In genomic region chr19:46878613-46879375, GRCh38 we compare ENCODE assay signal across 11 cellular contexts. TPM values are rescaled to one million over a fixed set of nuclear protein-coding genes. Genes with fewer than 3 reads are reported as not detected.
DNase-seq lines count a peak whose midpoint lies in the region; ATAC-seq and TF ChIP-seq lines count a peak whose summit lies in the region.
"Had no signal": no experiment of that assay in that cellular context is flagged by ENCODE, and none has a peak within 500 bp of the region (broad histone marks: within the 10 kb centered on the region; RNA-seq: fewer than 3 reads in every experiment).

No MANE protein-coding gene starts in this region.

- H3K9me3 Mint-ChIP-seq in CD4-positive, alpha-beta T cell = no peaks in the 10 kb centered on the region

- H3K27ac ChIP-seq in brain microvascular endothelial cell (peak overlapping the region; percentile 78), mesodermal cell (ENCODE audit: low read depth, low read length, severe bottlenecking) (peak overlapping the region; percentile 66), testis (no peak overlapping the region)
- no peak overlapping the region for H3K27ac ChIP-seq in CD4-positive, alpha-beta T cell (ENCODE audit: low read depth, low read length)

- intact Hi-C loops in testis (cut with DNase I; ENCODE audit: low total_unique reads) = no loop called here
- intact Hi-C loops in CD4-positive, alpha-beta T cell (cut with DNase I, micrococcal nuclease) = no loop called here

- TF ChIP-seq CTCF in brain microvascular endothelial cell (IDR thresholded peaks at IDR 0.05; ENCODE audit: low read depth, low read length, missing control alignments) (no peak), testis (IDR thresholded peaks at IDR 0.05) (no peak)
- TF ChIP-seq CTCF in CD4-positive, alpha-beta T cell (IDR thresholded peaks at IDR 0.05) = no peak

- H3K9me3 ChIP-seq in mesodermal cell (ENCODE audit: control insufficient read depth, low read length) = no peaks in the 10 kb centered on the region
- no peaks in the 10 kb centered on the region for H3K9me3 ChIP-seq in testis
- H3K9me3 ChIP-seq in CD4-positive, alpha-beta T cell (ENCODE audit: control insufficient read depth, low read length) = no peaks in the 10 kb centered on the region

- no peaks in the 10 kb centered on the region for H3K36me3 Mint-ChIP-seq in CD4-positive, alpha-beta T cell (ENCODE audit: low read depth)

- no peak for TF ChIP-seq POLR2A in testis (IDR thresholded peaks at IDR 0.05)

- H3K36me3 ChIP-seq in brain microvascular endothelial cell (replicated peaks) (no peaks in the 10 kb centered on the region), mesodermal cell (ENCODE audit: control insufficient read depth, insufficient read depth, low read length) (peaks cover 18% of the 10 kb centered on the region), testis (ENCODE audit: low read depth, missing control alignments) (no peaks in the 10 kb centered on the region)

- no peaks in the 10 kb centered on the region for H3K27me3 Mint-ChIP-seq in CD4-positive, alpha-beta T cell

- WGBS in mesodermal cell (ENCODE audit: insufficient coverage in 2 of 2), 2 experiments = 93 to 98% methylated on average over 8 to 9 of the region's 9 CpGs
- WGBS in testis, 2 donors = 71 to 82% methylated on average over 9 of the region's 9 CpGs

- H3K27ac Mint-ChIP-seq in CD4-positive, alpha-beta T cell = no peak overlapping the region

- H3K4me3 Mint-ChIP-seq in CD4-positive, alpha-beta T cell = no peak overlapping the region

- CTCF ChIA-PET in CD4-positive, alpha-beta T cell (lab: Charles Lee) = no interaction called here

- no peak for ATAC-seq in GM19452 (IDR thresholded peaks at IDR 0.05; ENCODE audit: unreplicated experiment)
- ATAC-seq in HG02571 (IDR thresholded peaks at IDR 0.05; ENCODE audit: unreplicated experiment) = no peak
- no peak for ATAC-seq in CD4-positive, alpha-beta T cell (ENCODE audit: poor library complexity)

- DNase-seq in ELR (ENCODE audit: low read depth) = peak; percentile 95
- DNase-seq in LHCN-M2 (ENCODE audit: low read depth) = peak; percentile 92
- peak; percentile 91 for DNase-seq in brain microvascular endothelial cell
- DNase-seq in testis = no peak
- DNase-seq in CD4-positive, alpha-beta T cell = no peak
- DNase-seq: activated CD4-positive, alpha-beta T cell treated with anti-CD3 and anti-CD28 coated beads for 4 hours; caudate nucleus; NCI-H1930 had no signal

- peaks cover 7% of the 10 kb centered on the region for H3K4me1 Mint-ChIP-seq in CD4-positive, alpha-beta T cell (ENCODE audit: low read depth)

- H3K4me3 ChIP-seq in brain microvascular endothelial cell (ENCODE audit: low read depth, low read length) (no peak overlapping the region), mesodermal cell (ENCODE audit: extremely low read depth, insufficient read depth, low read length, poor library complexity, severe bottlenecking) (no peak overlapping the region), testis (no peak overlapping the region)

- in situ Hi-C loops in brain microvascular endothelial cell (cut with HindIII; ENCODE audit: low pct_ligation_motif_present, low sequenced_read_pairs) = no loop called here

- POLR2A ChIA-PET in CD4-positive, alpha-beta T cell (lab: Charles Lee) = interaction anchor here (1.2 kb wide), 1 partner anchor 23 kb away, joined by 3 read pairs; no protein-coding TSS in a partner anchor

- H3K27me3 ChIP-seq in brain microvascular endothelial cell (replicated peaks) = no peaks in the 10 kb centered on the region
- no peaks in the 10 kb centered on the region for H3K27me3 ChIP-seq in testis
- H3K27me3 ChIP-seq in CD4-positive, alpha-beta T cell (ENCODE audit: control insufficient read depth, insufficient read depth, low read length) = no peaks in the 10 kb centered on the region

- peaks cover 24% of the 10 kb centered on the region for H3K4me1 ChIP-seq in mesodermal cell (ENCODE audit: control insufficient read depth, insufficient read depth, low read length, poor library complexity, severe bottlenecking)
- H3K4me1 ChIP-seq in testis = peaks cover 3% of the 10 kb centered on the region

RNA-seq across cellular contexts. Expression of gene ARHGAP35, which starts 18.0 kb away (rescaled TPM):
- 23.4 and 29.3 TPM in 2 replicates for total RNA-seq in LHCN-M2 (2014; rRNA removed)
- polyA plus RNA-seq in LHCN-M2 (2012) = 26.4 TPM
- 33.0 TPM for polyA plus RNA-seq in mesodermal cell (2013, experiment 1 of 2)
- polyA plus RNA-seq in mesodermal cell (2013, experiment 2 of 2) = 30.4 TPM
- total RNA-seq in testis = 100 to 1,000 TPM in 1 of 2 donors, 10 to 100 TPM in 1; 71.9 to 112 TPM
- polyA plus RNA-seq in testis (ENCODE audit: insufficient read depth, low read depth, low replicate concordance) = 155 TPM
- 10 to 100 TPM; 15.7 to 16.1 TPM for total RNA-seq in CD4-positive, alpha-beta T cell

RNA-seq across cellular contexts. Expression of gene AP2S1, which starts 28.1 kb away (rescaled TPM):
- total RNA-seq in LHCN-M2 (2014; rRNA removed) (160 and 175 TPM in 2 replicates), testis (100 to 1,000 TPM; 121 to 140 TPM)
- polyA plus RNA-seq in LHCN-M2 (2012) = 419 TPM
- 336 TPM for polyA plus RNA-seq in mesodermal cell (2013, experiment 1 of 2)
- 294 TPM for polyA plus RNA-seq in mesodermal cell (2013, experiment 2 of 2)
- polyA plus RNA-seq in testis (ENCODE audit: insufficient read depth, low read depth, low replicate concordance) = 127 TPM
- total RNA-seq in CD4-positive, alpha-beta T cell = 10 to 100 TPM; 24.5 to 26.9 TPM

Comparison
In these comparisons a context has a peak if more than half of its experiments do, and no peak if none do; other contexts are left out.
1. DNase-seq: peak in ELR (single experiment), LHCN-M2 (single experiment) and brain microvascular endothelial cell (single experiment); none in testis (single experiment) and CD4-positive, alpha-beta T cell (0 of 10).
2. H3K27ac ChIP-seq: peak in brain microvascular endothelial cell (single experiment) and mesodermal cell (single experiment); none in testis (0 of 2) and CD4-positive, alpha-beta T cell (single experiment).